In the genomic region with DNA sequence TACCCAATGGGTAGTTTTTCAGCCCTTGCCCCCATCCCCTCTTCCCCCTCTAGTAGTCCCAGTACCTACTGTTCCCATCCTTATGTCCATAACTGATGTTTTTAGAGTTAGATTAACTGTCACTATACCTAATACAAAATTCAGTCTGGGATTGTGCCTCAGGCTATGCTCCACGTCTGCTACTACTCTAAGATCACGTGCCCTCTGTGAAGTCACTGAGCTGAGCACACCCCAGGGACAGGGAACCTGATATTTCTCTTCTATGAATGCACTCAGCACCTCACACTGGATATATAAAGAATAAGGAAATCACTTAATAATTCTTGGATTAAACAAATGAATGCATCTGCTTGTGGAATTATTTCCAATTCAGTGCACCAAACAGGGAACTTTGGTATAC, we compare ENCODE assay signal across 12 cellular contexts.
DNase-seq lines count a peak whose midpoint lies in the region; TF ChIP-seq lines count a peak whose summit lies in the region.
"Had no signal": no experiment of that assay in that cellular context is flagged by ENCODE, and none has a peak within 500 bp of the region (broad histone marks: within the 10 kb centered on the region; RNA-seq: fewer than 3 reads in every experiment).

No MANE protein-coding gene starts in this region.

- in situ Hi-C loops in ACHN (cut with HindIII; ENCODE audit: low pct_ligation_motif_present, low pct_unique_long_range_greater_than_20kb, low sequenced_read_pairs) = no loop called here

- DNase-seq in COLO668 (lab: John Stamatoyannopoulos, UW; ENCODE audit: unreplicated experiment) (peak; percentile 66), M059J (ENCODE audit: low read depth) (peak; percentile 60), NCI-H526 (lab: John Stamatoyannopoulos, UW) (peak; percentile 78 to 84), foreskin fibroblast (peak; percentile 20 to 64), UCSD-AML1 (lab: John Stamatoyannopoulos, UW; ENCODE audit: unreplicated experiment) (no peak), HuH-7.5 (ENCODE audit: low spot score) (no peak), MV-4-11 (lab: John Stamatoyannopoulos, UW) (no peak), ACHN (no peak)
- DNase-seq: activated naive CD8-positive, alpha-beta T cell treated with anti-CD3 and anti-CD28 coated beads for 36 hours; islet precursor cell; NCI-H446 treated with DMSO at 0.1 percent for 48 hours; stimulated activated CD4-positive, alpha-beta T cell treated with anti-CD3 and anti-CD28 coated beads, Interleukin-12 subunit alpha, Interleukin-12 subunit beta, amount 100 ng/mL, for 4 hours had no signal

- H3K4me3 ChIP-seq in foreskin fibroblast (ENCODE audit: low read depth in 1 of 2, low read length in 2 of 2) = no peak overlapping the region

- TF ChIP-seq CTCF in foreskin fibroblast (IDR thresholded peaks at IDR 0.05; ENCODE audit: low read depth, low read length) = no peak

Comparison
In these comparisons a context has a peak if more than half of its experiments do, and no peak if none do; other contexts are left out.
1. DNase-seq: peak in COLO668 (single experiment), M059J (single experiment), NCI-H526 (2 of 2) and foreskin fibroblast (2 of 2); none in UCSD-AML1 (single experiment), HuH-7.5 (single experiment), MV-4-11 (single experiment) and ACHN (single experiment).